In genomic region chr2:204947448-204947847, GRCh38 we compare ENCODE assay signal across 20 cellular contexts.
DNase-seq lines count a peak whose midpoint lies in the region; TF ChIP-seq lines count a peak whose summit lies in the region.
"Had no signal": no experiment of that assay in that cellular context is flagged by ENCODE, and none has a peak within 500 bp of the region (broad histone marks: within the 10 kb centered on the region; RNA-seq: fewer than 3 reads in every experiment).

No MANE protein-coding gene starts in this region.

- intact Hi-C loops in activated CD4-positive, alpha-beta memory T cell treated with anti-CD3 and anti-CD28 coated beads for 36 hours (cut with micrococcal nuclease) = no loop called here
- intact Hi-C loops in activated T-helper 2 cell treated with anti-CD3 and anti-CD28 coated beads, Interferon-gamma antibody, Interleukin-2, Interleukin-4, amounts not matched to agents 10 μg/mL and 5 μg/mL and 100 μg/mL, durations not matched to agents 14 hours and 24 hours and 36 hours (cut with micrococcal nuclease) = loop anchor here (5.0 kb wide), 1 partner anchor 665 kb away; no protein-coding TSS in a partner anchor

- TF ChIP-seq CTCF in nephron (IDR thresholded peaks at IDR 0.05; ENCODE audit: unreplicated experiment in 3 of 3) = no peak

- no peak for DNase-seq in activated CD4-positive, alpha-beta memory T cell treated with anti-CD3 and anti-CD28 coated beads, Interleukin-2, amount 10 ng/mL, durations not matched to agents 7 days and 5 days
- DNase-seq in activated CD4-positive, alpha-beta memory T cell treated with anti-CD3 and anti-CD28 coated beads for 36 hours = no peak
- DNase-seq in DMS53 treated with DMSO at 0.1 percent for 48 hours (lab: John Stamatoyannopoulos, UW; ENCODE audit: unreplicated experiment) = peak; percentile 13
- no peak for DNase-seq in activated T-helper 2 cell treated with anti-CD3 and anti-CD28 coated beads, Interferon-gamma antibody, Interleukin-2, Interleukin-4, amounts not matched to agents 10 μg/mL and 5 μg/mL and 100 μg/mL, durations not matched to agents 14 hours and 24 hours and 36 hours (ENCODE audit: low spot score)
- DNase-seq in germinal center (ENCODE audit: low spot score) = no peak
- DNase-seq in hypothalamus (lab: John Stamatoyannopoulos, UW) = no peak
- no peak for DNase-seq in stimulated activated naive CD4-positive, alpha-beta T cell treated with Interleukin-2 at 50 U/mL for 16 hours (lab: John Stamatoyannopoulos, UW)
- DNase-seq: activated gamma-delta T cell treated with Interleukin-2 at 50 U/mL for 16 hours; activated T-cell treated with anti-CD3 and anti-CD28 coated beads for 4 hours; amniotic stem cell; brain microvascular endothelial cell; effector CD4-positive, alpha-beta T cell; EL; GM23248; NCI-H1417 treated with DMSO at 0.1 percent for 48 hours; posterior cingulate gyrus; right lobe of liver; stimulated activated CD4-positive, alpha-beta T cell treated with anti-CD3 and anti-CD28 coated beads, Interleukin-12 subunit alpha, Interleukin-12 subunit beta, amount 100 ng/mL, for 4 hours; stimulated activated CD4-positive, alpha-beta T cell treated with anti-CD3 and anti-CD28 coated beads, Interleukin-4, amount 100 ng/mL, for 1 hour had no signal

- CTCF ChIA-PET in activated CD4-positive, alpha-beta memory T cell treated with anti-CD3 and anti-CD28 coated beads, Interleukin-2, amount 10 ng/mL, durations not matched to agents 7 days and 5 days (lab: Charles Lee) = no interaction called here
- CTCF ChIA-PET in activated CD4-positive, alpha-beta memory T cell treated with anti-CD3 and anti-CD28 coated beads for 36 hours (lab: Charles Lee) = no interaction called here

- POLR2A ChIA-PET in activated CD4-positive, alpha-beta memory T cell treated with anti-CD3 and anti-CD28 coated beads, Interleukin-2, amount 10 ng/mL, durations not matched to agents 7 days and 5 days (lab: Charles Lee) = no interaction called here
- POLR2A ChIA-PET in activated CD4-positive, alpha-beta memory T cell treated with anti-CD3 and anti-CD28 coated beads for 36 hours (lab: Charles Lee) = no interaction called here

- H3K27me3 Mint-ChIP-seq in activated CD4-positive, alpha-beta memory T cell treated with anti-CD3 and anti-CD28 coated beads, Interleukin-2, amount 10 ng/mL, durations not matched to agents 7 days and 5 days = no peaks in the 10 kb centered on the region
- no peaks in the 10 kb centered on the region for H3K27me3 Mint-ChIP-seq in activated CD4-positive, alpha-beta memory T cell treated with anti-CD3 and anti-CD28 coated beads for 36 hours
- no peaks in the 10 kb centered on the region for H3K27me3 Mint-ChIP-seq in activated T-helper 2 cell treated with anti-CD3 and anti-CD28 coated beads, Interferon-gamma antibody, Interleukin-2, Interleukin-4, amounts not matched to agents 10 μg/mL and 5 μg/mL and 100 μg/mL, durations not matched to agents 14 hours and 24 hours and 36 hours (ENCODE audit: low read depth)
- no peaks in the 10 kb centered on the region for H3K27me3 Mint-ChIP-seq in nephron (ENCODE audit: low read depth)

- peaks cover 45% of the 10 kb centered on the region for H3K4me1 Mint-ChIP-seq in activated CD4-positive, alpha-beta memory T cell treated with anti-CD3 and anti-CD28 coated beads, Interleukin-2, amount 10 ng/mL, durations not matched to agents 7 days and 5 days
- peaks cover 36% of the 10 kb centered on the region for H3K4me1 Mint-ChIP-seq in activated CD4-positive, alpha-beta memory T cell treated with anti-CD3 and anti-CD28 coated beads for 36 hours (ENCODE audit: low read depth)
- H3K4me1 Mint-ChIP-seq in activated T-helper 2 cell treated with anti-CD3 and anti-CD28 coated beads, Interferon-gamma antibody, Interleukin-2, Interleukin-4, amounts not matched to agents 10 μg/mL and 5 μg/mL and 100 μg/mL, durations not matched to agents 14 hours and 24 hours and 36 hours (ENCODE audit: low read depth) = peaks cover 57% of the 10 kb centered on the region
- peaks cover 24% of the 10 kb centered on the region for H3K4me1 Mint-ChIP-seq in nephron

- no peak overlapping the region for H3K4me3 Mint-ChIP-seq in activated CD4-positive, alpha-beta memory T cell treated with anti-CD3 and anti-CD28 coated beads, Interleukin-2, amount 10 ng/mL, durations not matched to agents 7 days and 5 days
- no peak overlapping the region for H3K4me3 Mint-ChIP-seq in activated CD4-positive, alpha-beta memory T cell treated with anti-CD3 and anti-CD28 coated beads for 36 hours
- no peak overlapping the region for H3K4me3 Mint-ChIP-seq in activated T-helper 2 cell treated with anti-CD3 and anti-CD28 coated beads, Interferon-gamma antibody, Interleukin-2, Interleukin-4, amounts not matched to agents 10 μg/mL and 5 μg/mL and 100 μg/mL, durations not matched to agents 14 hours and 24 hours and 36 hours (ENCODE audit: low read depth)
- H3K4me3 Mint-ChIP-seq in nephron = no peak overlapping the region

- peak overlapping the region; percentile 82 for H3K27ac Mint-ChIP-seq in activated CD4-positive, alpha-beta memory T cell treated with anti-CD3 and anti-CD28 coated beads, Interleukin-2, amount 10 ng/mL, durations not matched to agents 7 days and 5 days
- H3K27ac Mint-ChIP-seq in activated CD4-positive, alpha-beta memory T cell treated with anti-CD3 and anti-CD28 coated beads for 36 hours = no peak overlapping the region
- peak overlapping the region; percentile 44 for H3K27ac Mint-ChIP-seq in activated T-helper 2 cell treated with anti-CD3 and anti-CD28 coated beads, Interferon-gamma antibody, Interleukin-2, Interleukin-4, amounts not matched to agents 10 μg/mL and 5 μg/mL and 100 μg/mL, durations not matched to agents 14 hours and 24 hours and 36 hours
- peak overlapping the region; percentile 44 to 70 (median 60) for H3K27ac Mint-ChIP-seq in nephron

- peaks cover 32% of the 10 kb centered on the region for H3K9me3 Mint-ChIP-seq in activated CD4-positive, alpha-beta memory T cell treated with anti-CD3 and anti-CD28 coated beads, Interleukin-2, amount 10 ng/mL, durations not matched to agents 7 days and 5 days
- H3K9me3 Mint-ChIP-seq in activated CD4-positive, alpha-beta memory T cell treated with anti-CD3 and anti-CD28 coated beads for 36 hours = peaks cover 24% of the 10 kb centered on the region
- peaks cover 58% of the 10 kb centered on the region for H3K9me3 Mint-ChIP-seq in activated T-helper 2 cell treated with anti-CD3 and anti-CD28 coated beads, Interferon-gamma antibody, Interleukin-2, Interleukin-4, amounts not matched to agents 10 μg/mL and 5 μg/mL and 100 μg/mL, durations not matched to agents 14 hours and 24 hours and 36 hours
- H3K9me3 Mint-ChIP-seq in nephron = peaks cover 22% of the 10 kb centered on the region

- H3K36me3 Mint-ChIP-seq in activated CD4-positive, alpha-beta memory T cell treated with anti-CD3 and anti-CD28 coated beads, Interleukin-2, amount 10 ng/mL, durations not matched to agents 7 days and 5 days (ENCODE audit: low read depth) = peaks cover 43% of the 10 kb centered on the region
- H3K36me3 Mint-ChIP-seq in activated CD4-positive, alpha-beta memory T cell treated with anti-CD3 and anti-CD28 coated beads for 36 hours = peaks cover 16% of the 10 kb centered on the region
- peaks cover 72% of the 10 kb centered on the region for H3K36me3 Mint-ChIP-seq in activated T-helper 2 cell treated with anti-CD3 and anti-CD28 coated beads, Interferon-gamma antibody, Interleukin-2, Interleukin-4, amounts not matched to agents 10 μg/mL and 5 μg/mL and 100 μg/mL, durations not matched to agents 14 hours and 24 hours and 36 hours (ENCODE audit: low read depth)
- peaks cover 29% of the 10 kb centered on the region for H3K36me3 Mint-ChIP-seq in nephron (ENCODE audit: low read depth)
